In the genomic region with DNA sequence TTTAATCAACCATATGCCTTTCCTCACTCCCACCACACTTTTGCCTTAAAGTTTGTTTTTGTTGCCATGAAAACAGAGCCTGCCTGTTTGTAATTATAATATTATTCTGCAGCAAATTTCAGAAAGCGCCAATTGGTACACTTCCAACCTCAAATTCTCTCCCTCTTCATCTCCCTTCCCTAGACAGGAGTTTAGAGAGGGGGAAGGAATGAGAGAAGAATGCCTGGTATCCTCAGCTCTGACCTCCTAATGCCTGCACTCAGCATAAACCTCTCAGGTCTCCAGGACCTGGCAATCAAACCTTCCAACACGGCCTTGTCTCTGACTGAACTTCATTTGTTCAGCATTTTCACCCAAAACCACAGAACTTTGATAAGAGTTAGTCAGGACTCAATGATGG, we compare ENCODE assay signal across 16 cellular contexts.
DNase-seq lines count a peak whose midpoint lies in the region; ATAC-seq and TF ChIP-seq lines count a peak whose summit lies in the region.
"Had no signal": no experiment of that assay in that cellular context is flagged by ENCODE, and none has a peak within 500 bp of the region (broad histone marks: within the 10 kb centered on the region; RNA-seq: fewer than 3 reads in every experiment).

No MANE protein-coding gene starts in this region.

- H3K27me3 ChIP-seq in PC-3 (ENCODE audit: low read length), result no peaks in the 10 kb centered on the region

- H3K9ac ChIP-seq in PC-3 (ENCODE audit: low read length), result no peak overlapping the region

- no peaks in the 10 kb centered on the region for H3K4me1 ChIP-seq in PC-3 (ENCODE audit: insufficient read depth, low read length)
- H3K4me1 ChIP-seq: Caco-2 had no signal

- CTCF ChIA-PET in PC-3 (lab: Charles Lee), result no interaction called here

- H4K20me1 ChIP-seq in PC-3 (ENCODE audit: low read length), result no peaks in the 10 kb centered on the region

- H3K4me3 ChIP-seq in choroid plexus epithelial cell (ENCODE audit: low read depth, low read length) (no peak overlapping the region), PC-3 (ENCODE audit: low read length) (no peak overlapping the region), coronary artery (no peak overlapping the region)

- DNase-seq in AG20443 (ENCODE audit: low spot score), result peak; percentile 34
- peak; percentile 51 for DNase-seq in M059J (ENCODE audit: low read depth)
- peak; percentile 56 for DNase-seq in choroid plexus epithelial cell (ENCODE audit: low read depth)
- DNase-seq in omental fat pad (ENCODE audit: low spot score), result no peak
- DNase-seq in midbrain (lab: John Stamatoyannopoulos, UW), result no peak
- no peak for DNase-seq in PC-3
- DNase-seq in stimulated activated naive CD4-positive, alpha-beta T cell (lab: John Stamatoyannopoulos, UW), result no peak
- DNase-seq in coronary artery (ENCODE audit: low spot score), result no peak
- DNase-seq: Caco-2, KBM-7, NCI-H1105, NCI-H187 treated with DMSO at 0.1 percent for 48 hours, NCI-H2171, NCI-H82, Right ventricle myocardium superior had no signal

- intact Hi-C loops in PC-3 (cut with micrococcal nuclease), result no loop called here

- H3F3A ChIP-seq in PC-3 (ENCODE audit: low read length, unreplicated experiment), result no peaks in the 10 kb centered on the region

- POLR2A ChIA-PET in PC-3 (lab: Charles Lee; ENCODE audit: unreplicated experiment), result no interaction called here

- H2AFZ ChIP-seq in PC-3 (ENCODE audit: low read length), result no peak overlapping the region

- no peaks in the 10 kb centered on the region for H3K9me2 ChIP-seq in PC-3 (replicated peaks; ENCODE audit: low read length)

- ATAC-seq in omental fat pad (ENCODE audit: low FRiP score) (peak; percentile 44), PC-3 (no peak)
- ATAC-seq: Panc1 had no signal

- H3K36me3 ChIP-seq in PC-3 (ENCODE audit: low read depth, low read length), result no peaks in the 10 kb centered on the region

- TF ChIP-seq CTCF in choroid plexus epithelial cell (conservative IDR thresholded peaks at IDR 0.05; ENCODE audit: low read depth, low read length), result no peak
- no peak for TF ChIP-seq CTCF in omental fat pad (IDR thresholded peaks at IDR 0.05)
- TF ChIP-seq CTCF in PC-3 (conservative IDR thresholded peaks at IDR 0.05; ENCODE audit: low read depth, low read length), result no peak
- TF ChIP-seq CTCF in coronary artery (IDR thresholded peaks at IDR 0.05), result no peak

- H3K27ac ChIP-seq in PC-3 (ENCODE audit: low read length) (no peak overlapping the region), coronary artery (no peak overlapping the region)

- H3K4me2 ChIP-seq in PC-3 (ENCODE audit: low read length), result no peak overlapping the region

- no TSS peak for BruUV-seq in PC-3 (replicated peaks; lab: Mats Ljungman, UMichigan)

- H3K9me3 ChIP-seq in PC-3 (ENCODE audit: low read length), result no peaks in the 10 kb centered on the region
- H3K9me3 ChIP-seq: Caco-2 had no signal

- H3K79me2 ChIP-seq in PC-3 (ENCODE audit: low read length), result no peaks in the 10 kb centered on the region

Comparison
In these comparisons a context has a peak if more than half of its experiments do, and no peak if none do; other contexts are left out.
1. DNase-seq: peak in AG20443 (single experiment), M059J (single experiment) and choroid plexus epithelial cell (single experiment); none in omental fat pad (single experiment), midbrain (single experiment), PC-3 (single experiment), stimulated activated naive CD4-positive, alpha-beta T cell (0 of 6) and coronary artery (single experiment).